In genomic region chr13:33285420-33286124, GRCh38 we compare ENCODE assay signal across 8 cellular contexts. TPM values are rescaled to one million over a fixed set of nuclear protein-coding genes. Genes with fewer than 3 reads are reported as not detected.
DNase-seq lines count a peak whose midpoint lies in the region; ATAC-seq, FAIRE-seq and TF ChIP-seq lines count a peak whose summit lies in the region.

STARD13 (minus strand) TSS chr13:33285755; CDS start chr13:33285638, 117 bp downstream.

- no peak within 1 kb of the TSS for H3K27ac ChIP-seq in K562 (ENCODE audit: extremely low read depth, low read depth, low read length)
- H3K27ac ChIP-seq in hepatocyte = peak within 1 kb of the TSS; percentile 93

- no peaks in the 10 kb centered on the region for H3K9me1 ChIP-seq in K562 (ENCODE audit: control insufficient read depth, insufficient read depth, low read length)

- H2AFZ ChIP-seq in K562 (ENCODE audit: low read depth, low read length) (peak within 1 kb of the TSS; percentile 59; the same call in 1 of the 2 replicates), hepatocyte (peak within 1 kb of the TSS; percentile 28)

- in situ Hi-C loops in K562 (cut with MboI) = no loop called here

- H3K9ac ChIP-seq in K562 (ENCODE audit: insufficient read depth in 1 of 2, low read depth in 2 of 2, low read length in 2 of 2) = no peak within 1 kb of the TSS; a peak in 1 of 4 replicates

- H3K4me1 ChIP-seq in K562 (replicated peaks in 1 of 2; ENCODE audit: control insufficient read depth in 2 of 2, insufficient read depth in 2 of 2, low read length in 2 of 2) = no peaks in the 10 kb centered on the region; a peak in 1 of 5 replicates
- H3K4me1 ChIP-seq in hepatocyte (ENCODE audit: insufficient read depth) = peaks cover 19% of the 10 kb centered on the region

- CTCF ChIA-PET in K562 (lab: Yijun Ruan, JAX; ENCODE audit: low intra/inter-chr PET ratio) = no interaction called here

- H3K9me2 ChIP-seq in hepatocyte (replicated peaks; ENCODE audit: insufficient read depth) = no peaks in the 10 kb centered on the region

- TF ChIP-seq POLR2A in K562 (conservative IDR thresholded peaks at IDR 0.05) = no peak

- H4K20me1 ChIP-seq in K562 (replicated peaks; ENCODE audit: control insufficient read depth, insufficient read depth, low read length) = no peaks in the 10 kb centered on the region
- H4K20me1 ChIP-seq in hepatocyte (ENCODE audit: insufficient read depth, poor library complexity, severe bottlenecking) = no peaks in the 10 kb centered on the region

- peak; percentile 87 for ATAC-seq in GM18502 (IDR thresholded peaks at IDR 0.05; ENCODE audit: poor library complexity, unreplicated experiment)
- ATAC-seq in HG02938 (IDR thresholded peaks at IDR 0.05; ENCODE audit: unreplicated experiment) = peak; percentile 53
- peak; percentile 75 for ATAC-seq in K562

- H3K4me2 ChIP-seq in K562 (ENCODE audit: insufficient read depth, low read length) (peak within 1 kb of the TSS; percentile 49; the same call in 1 of the 2 replicates), hepatocyte (peak within 1 kb of the TSS; percentile 74)

- peaks cover 0 to 4% of the 10 kb centered on the region in 2 experiments; a peak in 3 of 5 replicates for H3K27me3 ChIP-seq in K562 (ENCODE audit: control insufficient read depth in 2 of 2, insufficient read depth in 2 of 2, low read length in 2 of 2)
- no peaks in the 10 kb centered on the region for H3K27me3 ChIP-seq in hepatocyte

- TF ChIP-seq CTCF in AG10803 (conservative IDR thresholded peaks at IDR 0.05; ENCODE audit: low read length) (peak; percentile 62), K562 (IDR thresholded peaks at IDR 0.05 in 2 of 3, conservative IDR thresholded peaks at IDR 0.05 in 1 of 3; ENCODE audit: insufficient read depth in 2 of 3, low read depth in 1 of 3, low read length in 3 of 3) (no peak), hepatocyte (IDR thresholded peaks at IDR 0.05; ENCODE audit: poor library complexity) (peak; percentile 31)

- FAIRE-seq in K562 (lab: Jason Lieb, UNC) = no peak

- H3K9me3 ChIP-seq in K562 (replicated peaks; ENCODE audit: control insufficient read depth, insufficient read depth, low read depth, low read length) (no peaks in the 10 kb centered on the region), hepatocyte (ENCODE audit: low read depth) (no peaks in the 10 kb centered on the region)

- no peak for TF ChIP-seq RAD21 in K562 (CRISPR knock-in tag; conservative IDR thresholded peaks at IDR 0.05 in 1 of 2, IDR thresholded peaks at IDR 0.05 in 1 of 2)

- POLR2A ChIA-PET in K562 (lab: Yijun Ruan, JAX) = no interaction called here

- no peak for TF ChIP-seq EP300 in K562 (IDR thresholded peaks at IDR 0.05; ENCODE audit: low read length)

- intact Hi-C loops in K562 (cut with micrococcal nuclease) = no loop called here

- H3K79me2 ChIP-seq in K562 (ENCODE audit: control insufficient read depth, insufficient read depth, low read length) (no peaks in the 10 kb centered on the region), hepatocyte (peaks cover 37% of the 10 kb centered on the region)

- DNase-seq in AG10803 (ENCODE audit: low read depth) (peak; percentile 98), NCI-H748 (lab: John Stamatoyannopoulos, UW; ENCODE audit: unreplicated experiment) (peak; percentile 90), K562 (ENCODE audit: extremely low read depth in 1 of 4, low spot score in 3 of 4) (peak; percentile 2 to 28 (median 12)), hepatocyte (ENCODE audit: low spot score) (peak; percentile 96), pons (ENCODE audit: low spot score) (peak; percentile 97)
- DNase-seq in activated effector memory CD4-positive, alpha-beta T cell treated with Interleukin-2 at 50 U/mL for 16 hours = no peak

- no peaks in the 10 kb centered on the region for H3K36me3 ChIP-seq in K562 (ENCODE audit: control insufficient read depth, insufficient read depth, low read length)
- H3K36me3 ChIP-seq in hepatocyte (replicated peaks; ENCODE audit: insufficient read depth, low read depth) = no peaks in the 10 kb centered on the region

- BruUV-seq in K562 (replicated peaks; lab: Mats Ljungman, UMichigan) = no TSS peak

- peak within 1 kb of the TSS; percentile 96 for H3K4me3 ChIP-seq in AG10803 (ENCODE audit: low read length)
- no peak within 1 kb of the TSS for H3K4me3 ChIP-seq in K562
- H3K4me3 ChIP-seq in hepatocyte = peak within 1 kb of the TSS; percentile 39

- under 1% methylated on average over 16 of the region's 20 CpGs for WGBS in K562 (ENCODE audit: insufficient coverage, low coverage, missing lambda C conversion rate)
- WGBS in hepatocyte (ENCODE audit: low lambda C conversion rate, missing lambda C conversion rate) = 2% methylated on average over 20 of the region's 20 CpGs

TF ChIP-seq in K562, 482 proteins besides CTCF, POLR2A, EP300 and RAD21:
- peak; percentile 74 for TF ChIP-seq TFE3 (CRISPR knock-in tag; IDR thresholded peaks at IDR 0.05)
- TF ChIP-seq NCOA1 (IDR thresholded peaks at IDR 0.05; ENCODE audit: low read depth) = no peak
- TF ChIP-seq NFYB (IDR thresholded peaks at IDR 0.05; ENCODE audit: extremely low read depth, insufficient read length) = peak; percentile 23
- peak; percentile 91 for TF ChIP-seq USF2 (CRISPR knock-in tag; IDR thresholded peaks at IDR 0.05)
- no peak for TF ChIP-seq CREB5 (CRISPR knock-in tag; IDR thresholded peaks at IDR 0.05)
- peak; percentile 72 for TF ChIP-seq RAD51 (IDR thresholded peaks at IDR 0.05; ENCODE audit: borderline replicate concordance, low read depth)
- no peak for TF ChIP-seq HIVEP1 (CRISPR knock-in tag; IDR thresholded peaks at IDR 0.05)
- TF ChIP-seq USF1 (CRISPR knock-in tag; IDR thresholded peaks at IDR 0.05) = peak; percentile 75
TF ChIP-seq in K562: peak in this region for 5.

RNA-seq across cellular contexts. Expression of gene STARD13, which starts in this region (rescaled TPM):
- not detected in 2 replicates for total RNA-seq in K562 (2011; cell fraction: chromatin; rRNA removed; ENCODE audit: low replicate concordance)
- not detected in 2 replicates for total RNA-seq in K562 (2011; cell fraction: nucleolus; rRNA removed)
- total RNA-seq in K562 (2011; cell fraction: nucleoplasm; rRNA removed) = not detected in 2 replicates
- total RNA-seq in K562 (2014; rRNA removed) (not detected in 2 replicates), K562 (2014; rRNA removed; fragmentation: Illumina TruSeq; extraction: Trizol) (not detected in 2 replicates), K562 (2015; rRNA removed; fragmentation: Illumina TruSeq; extraction: Trizol) (not detected in 2 replicates), K562 (2021) (0.11 and 0.34 TPM in 2 replicates), hepatocyte (7.9 and 13.5 TPM in 2 replicates)
- polyA plus RNA-seq in K562 (2011; rRNA removed) (not detected in 2 replicates), K562 (2014; fragmentation: Illumina TruSeq; extraction: Trizol) (not detected in 2 replicates), K562 (2014; fragmentation: Nextera tagmentation; extraction: Ambion mirVana) (not detected), K562 (2014; rRNA removed) (not detected in 2 replicates), hepatocyte (5.4 and 8.8 TPM in 2 replicates)
- 0.01 TPM in 1 of 2 replicates, not detected in the other for polyA plus RNA-seq in K562 (2011; cell fraction: cytosol; rRNA removed)
- not detected in 2 replicates for polyA plus RNA-seq in K562 (2011; cell fraction: nucleus; rRNA removed)
- not detected in 2 replicates for polyA plus RNA-seq in K562 (2012)
- not detected in 2 replicates for polyA minus RNA-seq in K562 (2011; rRNA and poly(A)+ RNA removed)
- not detected in 2 replicates for polyA minus RNA-seq in K562 (2011; cell fraction: cytosol; rRNA and poly(A)+ RNA removed)
- not detected in 2 replicates for polyA minus RNA-seq in K562 (2011; cell fraction: nucleus; rRNA and poly(A)+ RNA removed)

Comparison
In these comparisons a context has a peak if more than half of its experiments do, and no peak if none do; other contexts are left out.
1. Peak in DNase-seq, ATAC-seq and H3K4me2 ChIP-seq in K562; RNA of the gene not detected or under 1 TPM.
2. CTCF ChIP-seq: peak in AG10803 (single experiment) and hepatocyte (single experiment); none in K562 (0 of 3).
3. Peak in every context shown above with its lines, with median percentiles within 50 percentile points of each other: ATAC-seq.